Comparison of ENCODE assay signal across 8 cellular contexts in genomic region chr17:80034654-80034976, GRCh38. TPM values are rescaled to one million over a fixed set of nuclear protein-coding genes. Genes with fewer than 3 reads are reported as not detected.
DNase-seq lines count a peak whose midpoint lies in the region; ATAC-seq and TF ChIP-seq lines count a peak whose summit lies in the region.

No MANE protein-coding gene starts in this region.

- DNase-seq in NCI-H2227 treated with DMSO at 0.1 percent for 48 hours (lab: John Stamatoyannopoulos, UW) (peak; percentile 30), NCI-H2227 (lab: John Stamatoyannopoulos, UW; ENCODE audit: unreplicated experiment) (no peak), activated B cell treated with CpG ODN at 0.5 μM for 24 hours (no peak), spleen (no peak), RKO (ENCODE audit: low spot score) (no peak), amniotic stem cell (lab: John Stamatoyannopoulos, UW) (no peak)

- peak overlapping the region in 4 of 8 donors; percentile 80 to 87 (median 84) for H3K27ac ChIP-seq in spleen

- H3K4me3 Mint-ChIP-seq in activated B cell treated with CpG ODN at 0.5 μM for 24 hours, result peak overlapping the region; percentile 86

- 17 to 28% (median 25%) methylated on average over 6 of the region's 6 CpGs for WGBS in spleen, 5 donors

- TF ChIP-seq CTCF in activated B cell treated with CpG ODN at 0.5 μM for 24 hours (IDR thresholded peaks at IDR 0.05) (no peak), spleen (IDR thresholded peaks at IDR 0.05 in 8 of 11, conservative IDR thresholded peaks at IDR 0.05 in 3 of 11) (no peak)

- peak overlapping the region; percentile 75 for H3K4me3 ChIP-seq in iPS-15b (ENCODE audit: low read depth, low read length)
- peak overlapping the region; percentile 58 to 88 (median 77) for H3K4me3 ChIP-seq in spleen

- peaks cover 3% of the 10 kb centered on the region for H3K36me3 Mint-ChIP-seq in activated B cell treated with CpG ODN at 0.5 μM for 24 hours (ENCODE audit: low read depth)

- no peak overlapping the region for H3K9ac ChIP-seq in iPS-15b (ENCODE audit: low read depth, low read length)

- H3K9me3 ChIP-seq in iPS-15b (ENCODE audit: control insufficient read depth, insufficient read depth, low read length), result no peaks in the 10 kb centered on the region
- no peaks in the 10 kb centered on the region for H3K9me3 ChIP-seq in spleen

- ATAC-seq in activated B cell treated with CpG ODN at 0.5 μM for 24 hours (ENCODE audit: low read depth), result no peak
- ATAC-seq in GM21526 (IDR thresholded peaks at IDR 0.05; ENCODE audit: low FRiP score, unreplicated experiment), result no peak

- peaks cover 15% of the 10 kb centered on the region for H3K4me1 Mint-ChIP-seq in activated B cell treated with CpG ODN at 0.5 μM for 24 hours

- H3K27me3 ChIP-seq in iPS-15b (ENCODE audit: control insufficient read depth, insufficient read depth, low read length), result no peaks in the 10 kb centered on the region
- H3K27me3 ChIP-seq in spleen (replicated peaks in 1 of 7), result peaks cover 0 to 24% (median 0%) of the 10 kb centered on the region in 7 donors

- TF ChIP-seq POLR2A in spleen (IDR thresholded peaks at IDR 0.05), result no peak

- CTCF ChIA-PET in activated B cell treated with CpG ODN at 0.5 μM for 24 hours (lab: Charles Lee), result interaction anchor here (1.5 kb wide), 1 partner anchor 26 kb away, joined by 7 read pairs; no protein-coding TSS in a partner anchor

- H3K36me3 ChIP-seq in iPS-15b (ENCODE audit: control insufficient read depth, insufficient read depth, low read length) (peaks cover 5% of the 10 kb centered on the region), spleen (no peaks in the 10 kb centered on the region)

- peaks cover 3% of the 10 kb centered on the region for H3K27me3 Mint-ChIP-seq in activated B cell treated with CpG ODN at 0.5 μM for 24 hours

- no peak overlapping the region for H3K27ac Mint-ChIP-seq in activated B cell treated with CpG ODN at 0.5 μM for 24 hours

- H3K4me1 ChIP-seq in iPS-15b (ENCODE audit: control insufficient read depth, insufficient read depth, low read length) (peaks cover 8% of the 10 kb centered on the region), spleen (peaks cover 0 to 40% (median 20%) of the 10 kb centered on the region in 6 donors)

- POLR2A ChIA-PET in activated B cell treated with CpG ODN at 0.5 μM for 24 hours (lab: Charles Lee), result interaction anchor here (0.8 kb wide), 1 partner anchor 12 kb away, joined by 4 read pairs; no protein-coding TSS in a partner anchor

- no peaks in the 10 kb centered on the region for H3K9me3 Mint-ChIP-seq in activated B cell treated with CpG ODN at 0.5 μM for 24 hours

- intact Hi-C loops in activated B cell treated with CpG ODN at 0.5 μM for 24 hours (cut with micrococcal nuclease), result no loop called here
- intact Hi-C loops in spleen (cut with DNase I; ENCODE audit: low total_unique reads), result no loop called here

RNA-seq across cellular contexts. Expression of gene TBC1D16, which starts 1.1 kb away (rescaled TPM):
- total RNA-seq in activated B cell treated with CpG ODN at 0.5 μM for 24 hours (2.6 and 3.4 TPM in 2 replicates), spleen (10 to 100 TPM in 6 of 7 donors, 1 to 10 TPM in 1; 5.6 to 33.6 (median 25.5) TPM)
- 1 to 10 TPM; 1.3 to 5.4 (median 3.0) TPM for polyA plus RNA-seq in spleen

RNA-seq across cellular contexts. Expression of gene CCDC40, which starts 1.8 kb away (rescaled TPM):
- total RNA-seq in activated B cell treated with CpG ODN at 0.5 μM for 24 hours, result 0.46 and 0.55 TPM in 2 replicates
- total RNA-seq in spleen, result 1 to 10 TPM; 1.2 to 8.3 (median 3.8) TPM
- polyA plus RNA-seq in spleen, result under 1 TPM; 0.30 to 0.70 (median 0.64) TPM
